ENCODE assay signal across 16 cellular contexts in genomic region chr21:25870084-25870483, GRCh38.
DNase-seq lines count a peak whose midpoint lies in the region; ATAC-seq, FAIRE-seq and TF ChIP-seq lines count a peak whose summit lies in the region.
"Had no signal": no experiment of that assay in that cellular context is flagged by ENCODE, and none has a peak within 500 bp of the region (broad histone marks: within the 10 kb centered on the region; RNA-seq: fewer than 3 reads in every experiment).

No MANE protein-coding gene starts in this region.

- no peak overlapping the region for H3K9ac ChIP-seq in H9 (ENCODE audit: extremely low read depth, insufficient read length, low read length)
- H3K9ac ChIP-seq: GM23248 had no signal

- no peak for DNase-seq in H9
- no peak for DNase-seq in frontal cortex (ENCODE audit: low spot score in 2 of 2)
- peak; percentile 65 for DNase-seq in midbrain (lab: John Stamatoyannopoulos, UW)
- DNase-seq in substantia nigra (lab: John Stamatoyannopoulos, UW) = peak in 18 of 49 donors; percentile 4 to 64 (median 16)
- DNase-seq in effector memory CD8-positive, alpha-beta T cell = no peak
- no peak for DNase-seq in Right ventricle myocardium inferior (ENCODE audit: missing footprints)
- DNase-seq in activated T-cell treated with anti-CD3 and anti-CD28 coated beads, Interleukin-2, amount 50 U/mL, for 4 hours = no peak
- DNase-seq: 8988T; CD4-positive, alpha-beta T cell; DMS79; GM23248 had no signal

- H3K4ac ChIP-seq in H9 (ENCODE audit: low read depth, low read length) = no peak overlapping the region

- H4K91ac ChIP-seq in H9 (ENCODE audit: insufficient read length, low read depth, low read length) = no peak overlapping the region

- WGBS in H9 (ENCODE audit: extremely low coverage, insufficient read length, low lambda C conversion rate) = no CpG with 5 or more reads among the region's 4 CpGs

- no peaks in the 10 kb centered on the region for H3K79me1 ChIP-seq in H9 (ENCODE audit: insufficient read depth, low read depth, low read length, poor library complexity, severe bottlenecking)

- H2AK5ac ChIP-seq in H9 (ENCODE audit: insufficient read length, low read length) = no peak overlapping the region

- no peak overlapping the region for H2BK15ac ChIP-seq in H9 (ENCODE audit: low read depth, low read length)

- H3K27me3 Mint-ChIP-seq in H9 (ENCODE audit: low read depth) = no peaks in the 10 kb centered on the region
- H3K27me3 Mint-ChIP-seq in effector memory CD8-positive, alpha-beta T cell = peaks cover 15 to 24% of the 10 kb centered on the region in 2 donors
- H3K27me3 Mint-ChIP-seq in activated T-cell treated with anti-CD3 and anti-CD28 coated beads, Interleukin-2, amount 50 U/mL, for 4 hours (ENCODE audit: low read depth) = peaks cover 2% of the 10 kb centered on the region
- H3K27me3 Mint-ChIP-seq: B cell; CD4-positive, alpha-beta T cell had no signal

- H3K27me3 ChIP-seq in H9 (ENCODE audit: insufficient read depth, low read length) = no peaks in the 10 kb centered on the region

- H4K5ac ChIP-seq in H9 (ENCODE audit: insufficient read length, low read depth, low read length) = no peak overlapping the region

- peaks cover 18 to 21% of the 10 kb centered on the region in 2 experiments for H3K4me1 Mint-ChIP-seq in H9
- no peaks in the 10 kb centered on the region for H3K4me1 Mint-ChIP-seq in effector memory CD8-positive, alpha-beta T cell (ENCODE audit: low read depth in 2 of 2)
- H3K4me1 Mint-ChIP-seq in activated T-cell treated with anti-CD3 and anti-CD28 coated beads, Interleukin-2, amount 50 U/mL, for 4 hours (ENCODE audit: low read depth) = peaks cover 4% of the 10 kb centered on the region
- H3K4me1 Mint-ChIP-seq: B cell had no signal

- no peak overlapping the region for H3K4me2 ChIP-seq in H9 (ENCODE audit: insufficient read depth, insufficient read length, low read length)

- no peaks in the 10 kb centered on the region for H4K20me1 ChIP-seq in H9 (ENCODE audit: control insufficient read depth, insufficient read depth, insufficient read length)

- no peaks in the 10 kb centered on the region; a peak in 2 of 7 replicates for H3K36me3 Mint-ChIP-seq in H9 (ENCODE audit: insufficient read depth in 1 of 3, low read depth in 3 of 3)
- H3K36me3 Mint-ChIP-seq in effector memory CD8-positive, alpha-beta T cell (ENCODE audit: insufficient read depth) = no peaks in the 10 kb centered on the region
- no peaks in the 10 kb centered on the region for H3K36me3 Mint-ChIP-seq in activated T-cell treated with anti-CD3 and anti-CD28 coated beads, Interleukin-2, amount 50 U/mL, for 4 hours (ENCODE audit: insufficient read depth)

- no peak overlapping the region for H3K23ac ChIP-seq in H9 (ENCODE audit: insufficient read length, low read depth, low read length)

- no peak overlapping the region for H2BK120ac ChIP-seq in H9 (ENCODE audit: low read depth, low read length, poor library complexity, severe bottlenecking)

- no peak overlapping the region for H3K18ac ChIP-seq in H9 (ENCODE audit: insufficient read length, low read depth, low read length)

- H3K27ac ChIP-seq in H9 (ENCODE audit: insufficient read length, low read depth, low read length) (no peak overlapping the region), substantia nigra (ENCODE audit: low read depth, low read length, poor library complexity, severe bottlenecking) (peak overlapping the region; percentile 77)
- H3K27ac ChIP-seq: GM23248 had no signal

- no peak overlapping the region for H3K14ac ChIP-seq in H9 (ENCODE audit: insufficient read depth, low read length)

- H3T11ph ChIP-seq in H9 (ENCODE audit: low read length) = no peak overlapping the region

- H3K4me3 Mint-ChIP-seq in H9 = no peak overlapping the region
- H3K4me3 Mint-ChIP-seq in effector memory CD8-positive, alpha-beta T cell = no peak overlapping the region
- H3K4me3 Mint-ChIP-seq in activated T-cell treated with anti-CD3 and anti-CD28 coated beads, Interleukin-2, amount 50 U/mL, for 4 hours = no peak overlapping the region
- H3K4me3 Mint-ChIP-seq: B cell; CD4-positive, alpha-beta T cell had no signal

- H2AFZ ChIP-seq in H9 (ENCODE audit: low read length) = no peak overlapping the region
- H2AFZ ChIP-seq: GM23248 had no signal

- H2BK12ac ChIP-seq in H9 (ENCODE audit: insufficient read length, low read depth, low read length) = no peak overlapping the region

- no peak for TF ChIP-seq CTCF in H9 (conservative IDR thresholded peaks at IDR 0.05)

- H2BK5ac ChIP-seq in H9 (ENCODE audit: insufficient read length, low read length) = no peak overlapping the region

- H4K8ac ChIP-seq in H9 (replicated peaks; ENCODE audit: insufficient read length, low read depth, low read length) = no peak overlapping the region

- no peaks in the 10 kb centered on the region for H3K9me3 ChIP-seq in H9 (ENCODE audit: control insufficient read depth, low read depth, low read length)

- H3K27ac Mint-ChIP-seq in H9 = peak overlapping the region in 2 of 3 experiments; percentile 9 to 41; a peak in 2 of 7 replicates
- H3K27ac Mint-ChIP-seq in effector memory CD8-positive, alpha-beta T cell = no peak overlapping the region
- H3K27ac Mint-ChIP-seq: B cell; CD4-positive, alpha-beta T cell had no signal

- no peaks in the 10 kb centered on the region for H3K4me1 ChIP-seq in H9 (ENCODE audit: insufficient read depth, low read length)

- ATAC-seq in HG03196 (IDR thresholded peaks at IDR 0.05; ENCODE audit: unreplicated experiment) (no peak), Right ventricle myocardium inferior (no peak)
- ATAC-seq in effector memory CD8-positive, alpha-beta T cell (replicated peaks) = no peak
- no peak for ATAC-seq in activated T-cell treated with anti-CD3 and anti-CD28 coated beads, Interleukin-2, amount 50 U/mL, for 4 hours
- ATAC-seq: GM12878 had no signal

- no peak overlapping the region for H2BK20ac ChIP-seq in H9 (ENCODE audit: low read depth, low read length, poor library complexity, severe bottlenecking)

- H3K9me3 Mint-ChIP-seq in H9 = no peaks in the 10 kb centered on the region
- no peaks in the 10 kb centered on the region for H3K9me3 Mint-ChIP-seq in effector memory CD8-positive, alpha-beta T cell
- H3K9me3 Mint-ChIP-seq in activated T-cell treated with anti-CD3 and anti-CD28 coated beads, Interleukin-2, amount 50 U/mL, for 4 hours = no peaks in the 10 kb centered on the region
- H3K9me3 Mint-ChIP-seq: CD4-positive, alpha-beta T cell had no signal

- H3K79me2 ChIP-seq in H9 (ENCODE audit: insufficient read depth, low read length) = no peaks in the 10 kb centered on the region

- peak; percentile 70 for FAIRE-seq in frontal cortex (lab: Jason Lieb, UNC)
- FAIRE-seq: GM12878, GM18507, H54 had no signal

- intact Hi-C loops in Right ventricle myocardium inferior (cut with DNase I) = no loop called here

- H3K56ac ChIP-seq in H9 (ENCODE audit: insufficient read length, low read depth, low read length) = no peak overlapping the region

- H3K23me2 ChIP-seq in H9 (ENCODE audit: insufficient read length, low read depth, low read length, poor library complexity, severe bottlenecking) = no peaks in the 10 kb centered on the region

Comparison
In these comparisons a context has a peak if more than half of its experiments do, and no peak if none do; other contexts are left out.
1. H3K27ac Mint-ChIP-seq: peak in H9 (2 of 3); none in effector memory CD8-positive, alpha-beta T cell (0 of 2).